ENCODE assay signal across 8 cellular contexts in genomic region chr7:81845628-81846259, GRCh38.
DNase-seq lines count a peak whose midpoint lies in the region; ATAC-seq and TF ChIP-seq lines count a peak whose summit lies in the region.

No MANE protein-coding gene starts in this region.

- POLR2A ChIA-PET in SK-N-SH (lab: Yijun Ruan, JAX) = no interaction called here

- no peak overlapping the region for H3K9ac ChIP-seq in SK-N-SH

- no peak for TF ChIP-seq RAD21 in SK-N-SH (IDR thresholded peaks at IDR 0.05; ENCODE audit: low read length)

- H3K4me3 Mint-ChIP-seq in osteocyte (ENCODE audit: unreplicated experiment) = no peak overlapping the region

- no peaks in the 10 kb centered on the region for H4K20me1 ChIP-seq in SK-N-SH (ENCODE audit: insufficient read depth)

- no peaks in the 10 kb centered on the region for H3K79me2 ChIP-seq in SK-N-SH (ENCODE audit: insufficient read depth)

- no peaks in the 10 kb centered on the region for H3K27me3 Mint-ChIP-seq in osteocyte (ENCODE audit: unreplicated experiment)

- H3K27me3 ChIP-seq in SK-N-SH (ENCODE audit: insufficient read depth) = no peaks in the 10 kb centered on the region

- TF ChIP-seq CTCF in SK-N-SH (IDR thresholded peaks at IDR 0.05) (no peak), osteocyte (IDR thresholded peaks at IDR 0.05) (no peak)

- H3K4me2 ChIP-seq in SK-N-SH = no peak overlapping the region

- H3K36me3 ChIP-seq in SK-N-SH (replicated peaks in 1 of 2; ENCODE audit: control insufficient read depth in 1 of 2, insufficient read depth in 2 of 2, low read length in 1 of 2) = no peaks in the 10 kb centered on the region

- peaks cover 13% of the 10 kb centered on the region for H3K4me1 Mint-ChIP-seq in osteocyte (ENCODE audit: unreplicated experiment)

- H3K9me2 ChIP-seq in SK-N-SH = no peaks in the 10 kb centered on the region

- no peak overlapping the region for H3K27ac ChIP-seq in SK-N-SH (ENCODE audit: low read depth in 2 of 2, low read length in 1 of 2)

- 90% methylated on average over 7 of the region's 7 CpGs for WGBS in SK-N-SH (ENCODE audit: low lambda C conversion rate)

- H3K9me3 Mint-ChIP-seq in osteocyte (ENCODE audit: unreplicated experiment) = no peaks in the 10 kb centered on the region

- H3K4me1 ChIP-seq in SK-N-SH (ENCODE audit: control insufficient read depth in 1 of 2, insufficient read depth in 2 of 2, low read depth in 1 of 2, low read length in 1 of 2) = peaks cover 0 to 9% of the 10 kb centered on the region in 2 experiments; a peak in 2 of 4 replicates

- DNase-seq in SK-N-SH (no peak), SK-N-DZ (ENCODE audit: low spot score) (peak; percentile 21), osteocyte (ENCODE audit: extremely low spot score, unreplicated experiment) (no peak), NCI-H2029 (lab: John Stamatoyannopoulos, UW) (no peak), COLO829 (ENCODE audit: low spot score) (no peak)
- DNase-seq in activated T-cell treated with anti-CD3 and anti-CD28 coated beads, Interleukin-2, amount 50 U/mL, for 1 hour = no peak

- H3K9me3 ChIP-seq in SK-N-SH = no peaks in the 10 kb centered on the region

- H3K27ac Mint-ChIP-seq in osteocyte (ENCODE audit: unreplicated experiment) = peak overlapping the region; percentile 4

- peak overlapping the region; percentile 74 for H2AFZ ChIP-seq in SK-N-SH (ENCODE audit: low read depth)

- H3K4me3 ChIP-seq in SK-N-SH (ENCODE audit: low read depth in 2 of 2, low read length in 1 of 2) = no peak overlapping the region

- ATAC-seq in SK-N-SH treated with all-trans-retinoic acid at 6 μM for 48 hours (no peak), HG03280 (IDR thresholded peaks at IDR 0.05; ENCODE audit: unreplicated experiment) (peak; percentile 71)

- CTCF ChIA-PET in SK-N-SH (lab: Yijun Ruan, JAX) = interaction anchor here (1.0 kb wide), 1 partner anchor 15 kb away, joined by 4 read pairs; no protein-coding TSS in a partner anchor

- H3K36me3 Mint-ChIP-seq in osteocyte (ENCODE audit: unreplicated experiment) = peaks cover 22% of the 10 kb centered on the region

- no peak for TF ChIP-seq EP300 in SK-N-SH (IDR thresholded peaks at IDR 0.05; ENCODE audit: borderline replicate concordance in 1 of 2, low read depth in 1 of 2, low read length in 1 of 2)

- no peaks in the 10 kb centered on the region for H3F3A ChIP-seq in SK-N-SH (replicated peaks; ENCODE audit: insufficient read depth)

TF ChIP-seq in SK-N-SH, 30 proteins besides CTCF, POLR2A, EP300 and RAD21 (continues in another document):
- TF ChIP-seq ZBTB33 (IDR thresholded peaks at IDR 0.05; ENCODE audit: borderline replicate concordance, low read depth) = no peak
- TF ChIP-seq SIN3A (IDR thresholded peaks at IDR 0.05; ENCODE audit: borderline replicate concordance, low read depth, low read length) = no peak
- TF ChIP-seq NRF1 (IDR thresholded peaks at IDR 0.05; ENCODE audit: low read depth, low read length) = no peak
- TF ChIP-seq USF1 (IDR thresholded peaks at IDR 0.05; ENCODE audit: borderline replicate concordance, low read depth) = no peak
- TF ChIP-seq YY1 (IDR thresholded peaks at IDR 0.05; ENCODE audit: low read depth) = no peak
- TF ChIP-seq TEAD4 (IDR thresholded peaks at IDR 0.05; ENCODE audit: borderline replicate concordance, insufficient read depth) = no peak
- TF ChIP-seq IRF3 (IDR thresholded peaks at IDR 0.05; ENCODE audit: low read depth, low read length) = no peak
- TF ChIP-seq SMC3 (IDR thresholded peaks at IDR 0.05; ENCODE audit: low read depth, low read length) = no peak
- no peak for TF ChIP-seq TCF12 (IDR thresholded peaks at IDR 0.05)
- no peak for TF ChIP-seq MXI1 (IDR thresholded peaks at IDR 0.05; ENCODE audit: low read depth, low read length)
- TF ChIP-seq ELF1 (IDR thresholded peaks at IDR 0.05) = no peak
- TF ChIP-seq GABPA (IDR thresholded peaks at IDR 0.05; ENCODE audit: low read depth) = no peak
- TF ChIP-seq EZH2phosphoT487 (IDR thresholded peaks at IDR 0.05; ENCODE audit: borderline replicate concordance, low read depth) = no peak
- no peak for TF ChIP-seq RFX5 (IDR thresholded peaks at IDR 0.05; ENCODE audit: low read length)

TF ChIP-seq in SK-N-SH treated with all-trans-retinoic acid at 6 μM for 48 hours, 23 proteins besides CTCF, POLR2A, EP300 and RAD21:
- TF ChIP-seq PPARA (CRISPR knock-in tag; IDR thresholded peaks at IDR 0.05; ENCODE audit: borderline replicate concordance) (no peak), OSR1 (CRISPR knock-in tag; IDR thresholded peaks at IDR 0.05) (no peak), SNAI2 (CRISPR knock-in tag; IDR thresholded peaks at IDR 0.05) (no peak), ZFP3 (CRISPR knock-in tag; IDR thresholded peaks at IDR 0.05) (no peak), ZC3H10 (CRISPR knock-in tag; IDR thresholded peaks at IDR 0.05) (no peak), BACH2 (CRISPR knock-in tag; IDR thresholded peaks at IDR 0.05; ENCODE audit: borderline replicate concordance) (no peak), TOX (CRISPR knock-in tag; IDR thresholded peaks at IDR 0.05; ENCODE audit: borderline replicate concordance) (no peak), RARB (CRISPR knock-in tag; IDR thresholded peaks at IDR 0.05) (no peak), POU6F1 (CRISPR knock-in tag; IDR thresholded peaks at IDR 0.05; ENCODE audit: borderline replicate concordance, low read depth) (no peak), CSDC2 (CRISPR knock-in tag; IDR thresholded peaks at IDR 0.05) (no peak), ISL1 (CRISPR knock-in tag; IDR thresholded peaks at IDR 0.05) (no peak), GLIS3 (CRISPR knock-in tag; IDR thresholded peaks at IDR 0.05) (no peak), CREB5 (CRISPR knock-in tag; IDR thresholded peaks at IDR 0.05; ENCODE audit: low read depth) (no peak), PATZ1 (CRISPR knock-in tag; IDR thresholded peaks at IDR 0.05; ENCODE audit: borderline replicate concordance) (no peak), ZFP30 (CRISPR knock-in tag; IDR thresholded peaks at IDR 0.05) (no peak)
